In the genomic region with DNA sequence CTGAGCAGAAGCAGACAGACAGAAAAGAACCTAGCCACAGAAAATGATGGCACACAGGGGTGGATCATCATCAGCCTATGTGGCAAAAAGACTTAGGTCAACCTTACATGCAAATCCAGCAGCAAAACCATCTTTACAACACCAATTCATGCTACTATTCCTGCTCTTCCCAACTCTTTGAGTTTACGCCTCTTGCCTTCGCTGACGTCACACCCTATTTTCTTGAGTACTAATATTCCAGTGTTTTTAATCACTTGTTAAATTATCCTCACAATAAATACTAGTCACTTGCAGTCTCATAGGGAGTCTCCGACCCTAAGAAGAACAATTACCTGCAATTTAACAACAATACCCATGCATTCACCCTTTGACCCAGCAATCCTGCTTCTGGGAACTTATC, we compare ENCODE assay signal across 33 cellular contexts.
"Had no signal": no experiment of that assay in that cellular context is flagged by ENCODE, and none has a peak within 500 bp of the region (broad histone marks: within the 10 kb centered on the region; RNA-seq: fewer than 3 reads in every experiment).

No MANE protein-coding gene starts in this region.

- H3K4me3 Mint-ChIP-seq: activated CD8-positive, alpha-beta T cell treated with anti-CD3 and anti-CD28 coated beads for 36 hours; activated naive CD4-positive, alpha-beta T cell treated with anti-CD3 and anti-CD28 coated beads for 36 hours; activated T-cell treated with anti-CD3 and anti-CD28 coated beads, Interleukin-2, amount 50 U/mL, for 24 hours had no signal

- H3K4me3 ChIP-seq: MG63 had no signal

- H3K36me3 ChIP-seq: brain microvascular endothelial cell, MG63 had no signal

- ATAC-seq: activated CD8-positive, alpha-beta T cell treated with anti-CD3 and anti-CD28 coated beads for 36 hours had no signal

- H3K27me3 ChIP-seq: brain microvascular endothelial cell had no signal

- H3K27ac ChIP-seq: brain microvascular endothelial cell, VCaP had no signal

- H3K9me3 ChIP-seq: MG63 had no signal

- H3K27ac Mint-ChIP-seq: activated CD8-positive, alpha-beta T cell treated with anti-CD3 and anti-CD28 coated beads for 36 hours; activated naive CD4-positive, alpha-beta T cell treated with anti-CD3 and anti-CD28 coated beads for 36 hours; activated naive CD4-positive, alpha-beta T cell treated with anti-CD3 and anti-CD28 coated beads, Interleukin-2, amount 50 U/mL, for 72 hours; activated T-cell treated with anti-CD3 and anti-CD28 coated beads, Interleukin-2, amount 50 U/mL, for 24 hours; activated T-helper 2 cell treated with anti-CD3 and anti-CD28 coated beads, Interferon-gamma antibody, Interleukin-2, Interleukin-4, amounts not matched to agents 10 μg/mL and 5 μg/mL and 100 μg/mL, durations not matched to agents 14 hours and 24 hours and 36 hours had no signal

- DNase-seq: activated CD4-positive, alpha-beta T cell treated with anti-CD3 and anti-CD28 coated beads for 1 hour; activated CD4-positive, alpha-beta T cell treated with anti-CD3 and anti-CD28 coated beads for 48 hours; activated CD4-positive, alpha-beta T cell treated with anti-CD3 and anti-CD28 coated beads, Interleukin-2, amount 50 U/mL, for 4 hours; activated CD4-positive, CD25-positive, alpha-beta regulatory T cell; activated CD8-positive, alpha-beta T cell treated with anti-CD3 and anti-CD28 coated beads for 36 hours; activated gamma-delta T cell treated with Interleukin-2 at 50 U/mL for 16 hours; activated naive CD4-positive, alpha-beta T cell treated with anti-CD3 and anti-CD28 coated beads for 36 hours; activated T-cell treated with anti-CD3 and anti-CD28 coated beads, Interleukin-2, amount 50 U/mL, for 24 hours; amniotic stem cell; aorta; brain microvascular endothelial cell; central memory CD4-positive, alpha-beta T cell; Kasumi-1; KBM-7; MG63; NCI-H1048; NCI-H1105 treated with DMSO at 0.1 percent for 48 hours; NCI-H1436; NCI-H1694; NCI-H1930; NCI-H2171; NCI-H510A; NCI-H526; NCI-H748 treated with DMSO at 0.1 percent for 48 hours; NK-92 treated with Interleukin-12 subunit alpha and Interleukin-12 subunit beta, amount 100 ng/mL, for 24 hours; Right ventricle myocardium superior; SW 1271; T-helper 1 cell; T-helper 2 cell; T-helper 9 cell had no signal
